ENCODE assay signal across 15 cellular contexts in the genomic region with DNA sequence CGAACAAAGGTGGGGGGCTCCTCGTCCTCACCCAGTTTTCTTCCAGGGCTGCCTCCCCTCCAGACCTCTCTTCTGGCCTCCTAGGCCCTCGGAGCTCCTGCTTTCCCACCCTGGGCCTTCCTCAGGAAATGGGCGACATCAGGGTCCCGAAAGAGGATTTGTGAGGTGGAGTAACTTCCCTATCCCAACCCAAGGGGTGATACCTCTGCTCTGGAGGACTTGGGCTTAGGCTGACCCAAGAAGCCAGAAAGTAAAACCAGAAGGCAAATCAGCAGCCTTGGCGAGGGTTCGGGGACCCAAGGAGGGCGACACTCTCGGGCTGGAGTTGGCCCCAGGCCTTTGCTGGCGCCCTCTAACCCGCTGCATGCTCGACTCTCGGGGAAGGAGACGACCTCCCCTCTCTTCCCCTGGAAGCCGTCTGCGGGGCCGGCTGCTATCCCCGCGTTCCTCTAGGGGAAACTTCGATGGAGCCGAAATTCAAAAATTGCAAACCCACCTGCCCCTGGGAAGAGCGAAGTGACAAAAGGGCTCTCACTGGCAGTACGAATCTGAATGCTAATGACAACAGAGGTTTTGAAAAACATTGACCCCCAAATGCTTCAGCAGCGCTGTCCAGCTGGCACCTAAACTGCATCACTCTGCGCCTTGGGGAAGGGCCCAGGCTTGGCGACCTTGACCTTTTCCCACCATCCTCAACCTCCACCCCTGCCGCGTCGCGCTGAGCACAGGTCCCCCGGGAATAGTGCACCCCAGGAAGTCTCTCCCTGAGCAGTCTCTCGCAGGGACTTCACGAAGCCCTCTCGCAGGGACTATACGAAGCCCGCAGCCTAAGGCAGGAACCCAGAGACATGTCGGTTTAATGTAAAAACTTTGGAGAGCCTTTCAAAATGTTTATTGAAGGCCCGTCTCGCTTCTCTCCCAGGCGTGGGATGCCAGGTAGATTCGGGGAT. TPM values are rescaled to one million over a fixed set of nuclear protein-coding genes. Genes with fewer than 3 reads are reported as not detected.
DNase-seq lines count a peak whose midpoint lies in the region; ATAC-seq and TF ChIP-seq lines count a peak whose summit lies in the region.
"Had no signal": no experiment of that assay in that cellular context is flagged by ENCODE, and none has a peak within 500 bp of the region (broad histone marks: within the 10 kb centered on the region; RNA-seq: fewer than 3 reads in every experiment).

No MANE protein-coding gene starts in this region.

- no peaks in the 10 kb centered on the region for H3K9me3 Mint-ChIP-seq in stimulated activated naive CD8-positive, alpha-beta T cell treated with anti-CD3 and anti-CD28 coated beads, Interleukin-15, amount 100 ng/mL, for 72 hours
- no peaks in the 10 kb centered on the region for H3K9me3 Mint-ChIP-seq in activated naive CD8-positive, alpha-beta T cell treated with anti-CD3 and anti-CD28 coated beads, Interleukin-2, amount 50 U/mL, for 24 hours
- H3K9me3 Mint-ChIP-seq in nephron = peaks cover 10% of the 10 kb centered on the region
- H3K9me3 Mint-ChIP-seq: T-helper 1 cell treated with Interleukin-12 subunit alpha and Interleukin-12 subunit beta and Interleukin-4 antibody, amounts not matched to agents 30 μg/mL and 1 μg/mL, for 36 hours had no signal

- no peak overlapping the region for H3K4me2 ChIP-seq in Karpas-422 (ENCODE audit: low read depth, low read length, poor library complexity, severe bottlenecking)

- no peak overlapping the region for H3K27ac Mint-ChIP-seq in stimulated activated naive CD8-positive, alpha-beta T cell treated with anti-CD3 and anti-CD28 coated beads, Interleukin-15, amount 100 ng/mL, for 72 hours
- H3K27ac Mint-ChIP-seq in activated naive CD8-positive, alpha-beta T cell treated with anti-CD3 and anti-CD28 coated beads, Interleukin-2, amount 50 U/mL, for 24 hours = no peak overlapping the region
- H3K27ac Mint-ChIP-seq in nephron = no peak overlapping the region
- H3K27ac Mint-ChIP-seq: T-helper 1 cell treated with Interleukin-12 subunit alpha and Interleukin-12 subunit beta and Interleukin-4 antibody, amounts not matched to agents 30 μg/mL and 1 μg/mL, for 36 hours had no signal

- no peak for TF ChIP-seq CTCF in nephron (IDR thresholded peaks at IDR 0.05; ENCODE audit: unreplicated experiment in 3 of 3)

- DNase-seq in stimulated activated naive CD8-positive, alpha-beta T cell treated with anti-CD3 and anti-CD28 coated beads, Interleukin-15, amount 100 ng/mL, for 72 hours = peak; percentile 13 to 24
- no peak for DNase-seq in stimulated activated naive CD8-positive, alpha-beta T cell treated with anti-CD3 and anti-CD28 coated beads, Interleukin-15, Interleukin-2, amounts not matched to agents 100 U/mL and 50 U/mL, for 24 hours
- no peak for DNase-seq in activated naive CD8-positive, alpha-beta T cell treated with anti-CD3 and anti-CD28 coated beads, Interleukin-2, amount 50 U/mL, for 24 hours
- no peak for DNase-seq in Karpas-422
- no peak for DNase-seq in SKM-1 (lab: John Stamatoyannopoulos, UW; ENCODE audit: unreplicated experiment)
- no peak for DNase-seq in NCI-H146 (lab: John Stamatoyannopoulos, UW)
- DNase-seq: activated CD4-positive, alpha-beta T cell treated with anti-CD3 and anti-CD28 coated beads for 4 hours; colonic mucosa; NK-92 treated with Interleukin-12 subunit alpha and Interleukin-12 subunit beta, amount 100 ng/mL, for 24 hours had no signal

- no peaks in the 10 kb centered on the region for H4K20me1 ChIP-seq in Karpas-422 (ENCODE audit: insufficient read depth, low read depth, low read length)

- H3K79me2 ChIP-seq in Karpas-422 (ENCODE audit: low read length) = no peaks in the 10 kb centered on the region
- H3K79me2 ChIP-seq: parathyroid adenoma had no signal

- peaks cover 99% of the 10 kb centered on the region for H3K27me3 Mint-ChIP-seq in stimulated activated naive CD8-positive, alpha-beta T cell treated with anti-CD3 and anti-CD28 coated beads, Interleukin-15, amount 100 ng/mL, for 72 hours
- H3K27me3 Mint-ChIP-seq in activated naive CD8-positive, alpha-beta T cell treated with anti-CD3 and anti-CD28 coated beads, Interleukin-2, amount 50 U/mL, for 24 hours = peaks cover 84% of the 10 kb centered on the region
- H3K27me3 Mint-ChIP-seq in nephron (ENCODE audit: low read depth) = peaks cover 98% of the 10 kb centered on the region

- peaks cover 86% of the 10 kb centered on the region for H3K4me1 Mint-ChIP-seq in stimulated activated naive CD8-positive, alpha-beta T cell treated with anti-CD3 and anti-CD28 coated beads, Interleukin-15, amount 100 ng/mL, for 72 hours
- peaks cover 35% of the 10 kb centered on the region for H3K4me1 Mint-ChIP-seq in activated naive CD8-positive, alpha-beta T cell treated with anti-CD3 and anti-CD28 coated beads, Interleukin-2, amount 50 U/mL, for 24 hours
- H3K4me1 Mint-ChIP-seq in nephron = peaks cover 29% of the 10 kb centered on the region

- H3K9ac ChIP-seq in Karpas-422 (ENCODE audit: low read length) = no peak overlapping the region
- H3K9ac ChIP-seq: parathyroid adenoma had no signal

- H3K4me1 ChIP-seq in Karpas-422 (ENCODE audit: low read length) = no peaks in the 10 kb centered on the region
- H3K4me1 ChIP-seq: parathyroid adenoma had no signal

- no peaks in the 10 kb centered on the region for H3K9me2 ChIP-seq in Karpas-422 (replicated peaks; ENCODE audit: insufficient read depth, low read length)

- H3K27ac ChIP-seq in Karpas-422 (ENCODE audit: low read length) = no peak overlapping the region
- H3K27ac ChIP-seq: colonic mucosa, parathyroid adenoma had no signal

- H3K4me3 Mint-ChIP-seq in stimulated activated naive CD8-positive, alpha-beta T cell treated with anti-CD3 and anti-CD28 coated beads, Interleukin-15, amount 100 ng/mL, for 72 hours = peak overlapping the region; percentile 90 to 92
- peak overlapping the region; percentile 32 for H3K4me3 Mint-ChIP-seq in activated naive CD8-positive, alpha-beta T cell treated with anti-CD3 and anti-CD28 coated beads, Interleukin-2, amount 50 U/mL, for 24 hours
- peak overlapping the region in 2 of 3 experiments; percentile 9 to 23 for H3K4me3 Mint-ChIP-seq in nephron
- H3K4me3 Mint-ChIP-seq: T-helper 1 cell treated with Interleukin-12 subunit alpha and Interleukin-12 subunit beta and Interleukin-4 antibody, amounts not matched to agents 30 μg/mL and 1 μg/mL, for 36 hours had no signal

- no peak overlapping the region for H2AFZ ChIP-seq in Karpas-422 (ENCODE audit: low read length)

- no peaks in the 10 kb centered on the region for H3K9me3 ChIP-seq in Karpas-422 (ENCODE audit: low read length)
- H3K9me3 ChIP-seq: colonic mucosa had no signal

- no peaks in the 10 kb centered on the region for H3K36me3 Mint-ChIP-seq in activated naive CD8-positive, alpha-beta T cell treated with anti-CD3 and anti-CD28 coated beads, Interleukin-2, amount 50 U/mL, for 24 hours (ENCODE audit: low read depth)
- no peaks in the 10 kb centered on the region for H3K36me3 Mint-ChIP-seq in nephron (ENCODE audit: low read depth)

- no peaks in the 10 kb centered on the region for H3K27me3 ChIP-seq in Karpas-422 (ENCODE audit: low read length)

- H3K36me3 ChIP-seq in Karpas-422 (ENCODE audit: insufficient read depth, low read length) = no peaks in the 10 kb centered on the region
- H3K36me3 ChIP-seq: colonic mucosa had no signal

- no peak overlapping the region for H3K4me3 ChIP-seq in Karpas-422 (ENCODE audit: low read length)
- H3K4me3 ChIP-seq: K562 had no signal

- ATAC-seq in stimulated activated naive CD8-positive, alpha-beta T cell treated with anti-CD3 and anti-CD28 coated beads, Interleukin-15, amount 100 ng/mL, for 72 hours = no peak
- ATAC-seq in stimulated activated naive CD8-positive, alpha-beta T cell treated with anti-CD3 and anti-CD28 coated beads, Interleukin-15, Interleukin-2, amounts not matched to agents 100 U/mL and 50 U/mL, for 24 hours = no peak
- ATAC-seq in activated naive CD8-positive, alpha-beta T cell treated with anti-CD3 and anti-CD28 coated beads, Interleukin-2, amount 50 U/mL, for 24 hours = no peak
- ATAC-seq in GM18502 (IDR thresholded peaks at IDR 0.05; ENCODE audit: poor library complexity, unreplicated experiment) = no peak
- ATAC-seq: K562 had no signal

RNA-seq across cellular contexts. Expression of a gene that starts 2.4 kb away (rescaled TPM):
- total RNA-seq in Karpas-422 (2014; rRNA removed; shearing (Covaris generic); ENCODE audit: low replicate concordance) = not detected in 2 replicates
- total RNA-seq: K562, kidney epithelial cell had no signal

RNA-seq across cellular contexts. Expression of a gene that starts 46.9 kb away (rescaled TPM):
- total RNA-seq in Karpas-422 (2014; rRNA removed; shearing (Covaris generic); ENCODE audit: low replicate concordance) = not detected in 2 replicates
- total RNA-seq: kidney epithelial cell had no signal

Comparison
In these comparisons a context has a peak if more than half of its experiments do, and no peak if none do; other contexts are left out.
1. DNase-seq: peak in stimulated activated naive CD8-positive, alpha-beta T cell treated with anti-CD3 and anti-CD28 coated beads, Interleukin-15, amount 100 ng/mL, for 72 hours (2 of 2); none in stimulated activated naive CD8-positive, alpha-beta T cell treated with anti-CD3 and anti-CD28 coated beads, Interleukin-15, Interleukin-2, amounts not matched to agents 100 U/mL and 50 U/mL, for 24 hours (single experiment), activated naive CD8-positive, alpha-beta T cell treated with anti-CD3 and anti-CD28 coated beads, Interleukin-2, amount 50 U/mL, for 24 hours (single experiment), Karpas-422 (single experiment), SKM-1 (single experiment) and NCI-H146 (single experiment).
2. H3K4me3 Mint-ChIP-seq: peak in every context shown above with its lines; median percentile 91 in stimulated activated naive CD8-positive, alpha-beta T cell treated with anti-CD3 and anti-CD28 coated beads, Interleukin-15, amount 100 ng/mL, for 72 hours; 32 in activated naive CD8-positive, alpha-beta T cell treated with anti-CD3 and anti-CD28 coated beads, Interleukin-2, amount 50 U/mL, for 24 hours; 16 in nephron.